ENCODE assay signal across 1 cellular context in genomic region chr3:42130329-42131070, GRCh38.
A peak's percentile ranks its signal among the peaks of the same experiment; 100 is the strongest.
TF ChIP-seq lines count a peak whose summit lies in the region.

No MANE protein-coding gene starts in this region.

TF ChIP-seq in HepG2, 621 proteins besides CTCF, POLR2A, EP300 and RAD21 (continued from another document and continues in another):
- TF ChIP-seq, protein P1, sequence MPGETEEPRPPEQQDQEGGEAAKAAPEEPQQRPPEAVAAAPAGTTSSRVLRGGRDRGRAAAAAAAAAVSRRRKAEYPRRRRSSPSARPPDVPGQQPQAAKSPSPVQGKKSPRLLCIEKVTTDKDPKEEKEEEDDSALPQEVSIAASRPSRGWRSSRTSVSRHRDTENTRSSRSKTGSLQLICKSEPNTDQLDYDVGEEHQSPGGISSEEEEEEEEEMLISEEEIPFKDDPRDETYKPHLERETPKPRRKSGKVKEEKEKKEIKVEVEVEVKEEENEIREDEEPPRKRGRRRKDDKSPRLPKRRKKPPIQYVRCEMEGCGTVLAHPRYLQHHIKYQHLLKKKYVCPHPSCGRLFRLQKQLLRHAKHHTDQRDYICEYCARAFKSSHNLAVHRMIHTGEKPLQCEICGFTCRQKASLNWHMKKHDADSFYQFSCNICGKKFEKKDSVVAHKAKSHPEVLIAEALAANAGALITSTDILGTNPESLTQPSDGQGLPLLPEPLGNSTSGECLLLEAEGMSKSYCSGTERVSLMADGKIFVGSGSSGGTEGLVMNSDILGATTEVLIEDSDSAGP (CRISPR knock-in tag; IDR thresholded peaks at IDR 0.05; ENCODE audit: borderline replicate concordance), result no peak
- TF ChIP-seq ZNF569 (CRISPR knock-in tag; IDR thresholded peaks at IDR 0.05; ENCODE audit: borderline replicate concordance) (no peak), DNMT3B (CRISPR knock-in tag; conservative IDR thresholded peaks at IDR 0.05) (no peak), HOXD1 (CRISPR knock-in tag; IDR thresholded peaks at IDR 0.05) (peak; percentile 83; the same call in 1 of the 2 replicates), KLF6 (CRISPR knock-in tag; IDR thresholded peaks at IDR 0.05) (peak; percentile 88), HNRNPUL1 (IDR thresholded peaks at IDR 0.05; ENCODE audit: low read depth, low read length) (no peak), ATF3 (CRISPR knock-in tag; IDR thresholded peaks at IDR 0.05) (peak; percentile 66), NKX3-1 (CRISPR knock-in tag; IDR thresholded peaks at IDR 0.05) (peak; percentile 86; the same call in 1 of the 2 replicates), ZNF703 (CRISPR knock-in tag; IDR thresholded peaks at IDR 0.05; ENCODE audit: borderline replicate concordance) (peak; percentile 79; the same call in 1 of the 2 replicates), ZBTB2 (CRISPR knock-in tag; IDR thresholded peaks at IDR 0.05; ENCODE audit: low read depth) (no peak), CREB1 (IDR thresholded peaks at IDR 0.05) (peak; percentile 75), CREB1 (CRISPR knock-in tag; IDR thresholded peaks at IDR 0.05) (peak; percentile 79), SATB2 (CRISPR knock-in tag; IDR thresholded peaks at IDR 0.05) (peak; percentile 61; the same call in 1 of the 2 replicates), ZNF761 (CRISPR knock-in tag; conservative IDR thresholded peaks at IDR 0.05) (no peak), KDM4B (CRISPR knock-in tag; IDR thresholded peaks at IDR 0.05) (no peak), ZNF281 (CRISPR knock-in tag; IDR thresholded peaks at IDR 0.05; ENCODE audit: borderline replicate concordance) (peak; percentile 45; the same call in 1 of the 2 replicates), CREBL2 (CRISPR knock-in tag; IDR thresholded peaks at IDR 0.05; ENCODE audit: borderline replicate concordance) (no peak), STAT6 (CRISPR knock-in tag; IDR thresholded peaks at IDR 0.05; ENCODE audit: borderline replicate concordance) (0 out of 2 replicates have a peak, but pooled peaks have one; percentile 40), ZFYVE20 (CRISPR knock-in tag; IDR thresholded peaks at IDR 0.05; ENCODE audit: borderline replicate concordance, low read depth) (no peak), CC2D1A (CRISPR knock-in tag; IDR thresholded peaks at IDR 0.05) (0 out of 2 replicates have a peak, but pooled peaks have one; percentile 62), ZNF841 (CRISPR knock-in tag; IDR thresholded peaks at IDR 0.05; ENCODE audit: borderline replicate concordance) (no peak), ZNF687 (CRISPR knock-in tag; IDR thresholded peaks at IDR 0.05) (no peak), HCFC1 (IDR thresholded peaks at IDR 0.05; ENCODE audit: low read depth, low read length) (no peak), ZNF276 (CRISPR knock-in tag; IDR thresholded peaks at IDR 0.05; ENCODE audit: low read depth) (no peak), ZNF788 (CRISPR knock-in tag; IDR thresholded peaks at IDR 0.05; ENCODE audit: borderline replicate concordance) (0 out of 2 replicates have a peak, but pooled peaks have one; percentile 23), JUND (CRISPR knock-in tag; IDR thresholded peaks at IDR 0.05) (peak; percentile 81), NR2F6 (IDR thresholded peaks at IDR 0.05) (peak; percentile 94), NR2F6 (CRISPR knock-in tag; IDR thresholded peaks at IDR 0.05) (peak; percentile 88), SRY (CRISPR knock-in tag; IDR thresholded peaks at IDR 0.05) (no peak), ZNF230 (CRISPR knock-in tag; IDR thresholded peaks at IDR 0.05) (no peak), ZNF235 (CRISPR knock-in tag; IDR thresholded peaks at IDR 0.05; ENCODE audit: borderline replicate concordance) (no peak), NFIB (CRISPR knock-in tag; IDR thresholded peaks at IDR 0.05; ENCODE audit: borderline replicate concordance) (no peak), ATF5 (CRISPR knock-in tag; IDR thresholded peaks at IDR 0.05; ENCODE audit: low read depth) (no peak), POLR2AphosphoS2 (IDR thresholded peaks at IDR 0.05; ENCODE audit: low read depth, low read length) (no peak), LCORL (IDR thresholded peaks at IDR 0.05) (peak; percentile 38; the same call in 1 of the 2 replicates), LCORL (CRISPR knock-in tag; IDR thresholded peaks at IDR 0.05) (peak; percentile 79), THAP7 (CRISPR knock-in tag; IDR thresholded peaks at IDR 0.05) (no peak), DR1 (CRISPR knock-in tag; IDR thresholded peaks at IDR 0.05) (no peak), NBN (conservative IDR thresholded peaks at IDR 0.05) (no peak), ZNF547 (CRISPR knock-in tag; IDR thresholded peaks at IDR 0.05) (no peak), ZNF772 (CRISPR knock-in tag; IDR thresholded peaks at IDR 0.05) (peak; percentile 78; the same call in 1 of the 2 replicates), ZNF709 (CRISPR knock-in tag; IDR thresholded peaks at IDR 0.05) (no peak), SALL1 (CRISPR knock-in tag; IDR thresholded peaks at IDR 0.05) (peak; percentile 91), ZNF10 (CRISPR knock-in tag; IDR thresholded peaks at IDR 0.05; ENCODE audit: borderline replicate concordance, low read depth) (no peak), ZNF563 (CRISPR knock-in tag; IDR thresholded peaks at IDR 0.05) (no peak)
- TF ChIP-seq, protein P2, sequence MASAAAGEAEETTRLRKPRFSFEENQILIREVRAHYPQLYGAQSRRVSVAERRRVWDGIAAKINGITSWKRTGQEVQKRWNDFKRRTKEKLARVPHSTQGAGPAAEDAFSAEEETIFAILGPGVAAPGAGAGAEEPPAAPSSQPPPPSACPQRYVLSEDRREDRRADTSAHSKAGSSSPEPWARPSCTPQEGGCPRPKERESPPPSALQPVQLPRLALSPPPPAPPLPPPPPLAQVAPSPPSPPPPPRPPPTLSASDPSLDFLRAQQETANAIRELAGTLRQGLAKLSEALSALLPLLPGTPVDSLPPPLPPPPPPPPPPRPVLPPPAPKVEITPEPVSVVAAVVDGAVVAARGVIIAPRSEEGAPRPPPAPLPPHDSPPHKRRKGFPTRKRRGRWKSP (CRISPR knock-in tag; IDR thresholded peaks at IDR 0.05), result peak; percentile 82; the same call in 1 of the 2 replicates
- TF ChIP-seq, protein P3, sequence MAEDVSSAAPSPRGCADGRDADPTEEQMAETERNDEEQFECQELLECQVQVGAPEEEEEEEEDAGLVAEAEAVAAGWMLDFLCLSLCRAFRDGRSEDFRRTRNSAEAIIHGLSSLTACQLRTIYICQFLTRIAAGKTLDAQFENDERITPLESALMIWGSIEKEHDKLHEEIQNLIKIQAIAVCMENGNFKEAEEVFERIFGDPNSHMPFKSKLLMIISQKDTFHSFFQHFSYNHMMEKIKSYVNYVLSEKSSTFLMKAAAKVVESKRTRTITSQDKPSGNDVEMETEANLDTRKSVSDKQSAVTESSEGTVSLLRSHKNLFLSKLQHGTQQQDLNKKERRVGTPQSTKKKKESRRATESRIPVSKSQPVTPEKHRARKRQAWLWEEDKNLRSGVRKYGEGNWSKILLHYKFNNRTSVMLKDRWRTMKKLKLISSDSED (CRISPR knock-in tag; IDR thresholded peaks at IDR 0.05), result no peak
